Comparison of ENCODE assay signal across 35 cellular contexts in the genomic region with DNA sequence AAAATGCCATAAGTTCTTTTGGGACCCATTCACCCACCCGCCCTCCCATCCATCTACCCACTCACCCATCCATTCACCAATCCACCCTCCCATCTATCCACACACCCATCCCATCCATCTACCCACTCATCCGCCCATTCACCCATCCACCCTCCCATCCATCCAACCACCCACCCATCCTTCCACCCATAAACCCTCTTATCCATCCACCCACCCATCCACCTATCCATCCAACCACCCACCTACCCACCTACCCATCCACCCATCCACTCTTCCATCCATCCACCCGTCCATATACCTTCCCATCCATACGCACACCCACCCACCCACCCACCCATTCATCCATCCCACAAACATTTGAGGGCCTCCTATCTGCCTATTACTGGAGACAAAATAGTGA. TPM values are rescaled to one million over a fixed set of nuclear protein-coding genes. Genes with fewer than 3 reads are reported as not detected.
"Had no signal": no experiment of that assay in that cellular context is flagged by ENCODE, and none has a peak within 500 bp of the region (broad histone marks: within the 10 kb centered on the region; RNA-seq: fewer than 3 reads in every experiment).

No MANE protein-coding gene starts in this region.

- H3K9me3 ChIP-seq: MG63 had no signal

- H3K4me3 ChIP-seq: MG63 had no signal

- DNase-seq: Karpas-422, Kasumi-1, MG63, MM.1S, MV-4-11, NCI-H1048, NCI-H1092, NCI-H1092 treated with DMSO at 0.1 percent for 48 hours, NCI-H1105, NCI-H1105 treated with DMSO at 0.1 percent for 48 hours, NCI-H1417, NCI-H1417 treated with DMSO at 0.1 percent for 48 hours, NCI-H1436, NCI-H1436 treated with DMSO at 0.1 percent for 48 hours, NCI-H146, NCI-H1694, NCI-H1694 treated with DMSO at 0.1 percent for 48 hours, NCI-H187, NCI-H187 treated with DMSO at 0.1 percent for 48 hours, NCI-H1930, NCI-H2029, NCI-H2029 treated with DMSO at 0.1 percent for 48 hours, NCI-H2081, NCI-H2081 treated with DMSO at 0.1 percent for 48 hours, NCI-H2107, NCI-H2171, NCI-H2171 treated with DMSO at 0.1 percent for 48 hours, NCI-H2227 treated with DMSO at 0.1 percent for 48 hours, NCI-H226, NCI-H345, NCI-H446, NCI-H446 treated with DMSO at 0.1 percent for 48 hours, NCI-H510A, NCI-H510A treated with DMSO at 0.1 percent for 48 hours had no signal

- H3K36me3 ChIP-seq: MG63 had no signal

RNA-seq across cellular contexts. Expression of gene MSX2, which starts 43.3 kb away (rescaled TPM):
- total RNA-seq: M059J had no signal
